25 cellular contexts compared by ENCODE assay signal in the genomic region with DNA sequence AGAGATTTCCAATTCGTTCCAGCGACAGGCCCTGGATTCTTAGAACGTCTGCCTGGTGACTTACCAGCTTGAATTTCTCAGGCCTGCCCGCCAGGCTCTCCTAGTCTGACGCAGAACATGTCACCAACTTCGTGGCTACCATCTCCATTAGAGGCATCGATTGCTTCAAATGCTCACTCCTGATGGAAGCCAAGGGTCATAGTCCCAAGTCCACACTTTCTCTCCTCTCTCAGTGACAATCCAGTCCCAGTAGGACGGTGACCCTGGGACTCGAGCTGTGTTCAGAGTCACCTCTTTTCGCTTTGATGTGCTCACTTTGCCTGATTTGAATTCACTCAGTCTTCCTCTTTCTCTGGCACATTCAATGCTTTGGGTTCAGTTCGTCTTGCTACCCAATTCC.
DNase-seq lines count a peak whose midpoint lies in the region; ATAC-seq and TF ChIP-seq lines count a peak whose summit lies in the region.
"Had no signal": no experiment of that assay in that cellular context is flagged by ENCODE, and none has a peak within 500 bp of the region (broad histone marks: within the 10 kb centered on the region; RNA-seq: fewer than 3 reads in every experiment).

No MANE protein-coding gene starts in this region.

- no peak for ATAC-seq in activated CD4-positive, alpha-beta T cell treated with anti-CD3 and anti-CD28 coated beads for 36 hours
- ATAC-seq in activated T-helper 17 cell treated with anti-CD3 and anti-CD28 coated beads, Interleukin-2, amount 50 U/mL, for 72 hours (replicated peaks), result no peak
- ATAC-seq in right lobe of liver, result peak; percentile 66 to 84 (median 80)
- ATAC-seq: gastrocnemius medialis, HCT116, lower lobe of right lung had no signal

- intact Hi-C loops in activated CD4-positive, alpha-beta T cell treated with anti-CD3 and anti-CD28 coated beads for 36 hours (cut with DNase I, micrococcal nuclease), result loop anchor here (2.0 kb wide), 2 partner anchors 43 to 95 kb away; partner anchors contain the start of gene GADD45G (in 1 of the 2)
- intact Hi-C loops in right lobe of liver (cut with DNase I), result no loop called here

- no peak for TF ChIP-seq CTCF in right lobe of liver (IDR thresholded peaks at IDR 0.05)

- DNase-seq in activated CD4-positive, alpha-beta T cell treated with anti-CD3 and anti-CD28 coated beads for 36 hours, result no peak
- DNase-seq in activated CD4-positive, alpha-beta T cell treated with anti-CD3 and anti-CD28 coated beads for 4 hours, result no peak
- DNase-seq in right lobe of liver (peak; percentile 59 to 90 (median 77)), NCI-H1436 treated with DMSO at 0.1 percent for 48 hours (lab: John Stamatoyannopoulos, UW) (no peak), NCI-H345 (lab: John Stamatoyannopoulos, UW) (no peak), NCI-H1048 (lab: John Stamatoyannopoulos, UW) (no peak)
- DNase-seq: activated CD4-positive, alpha-beta T cell treated with anti-CD3 and anti-CD28 coated beads, Interleukin-2, amount 50 U/mL, for 1 hour; activated effector memory CD4-positive, alpha-beta T cell treated with anti-CD3 and anti-CD28 coated beads, Interleukin-2, amount 50 U/mL, for 16 hours; effector CD4-positive, alpha-beta T cell; gastrocnemius medialis; Karpas-422; lower lobe of right lung; NCI-H1417 treated with DMSO at 0.1 percent for 48 hours; NCI-H2081 treated with DMSO at 0.1 percent for 48 hours; NCI-H2227 treated with DMSO at 0.1 percent for 48 hours; NCI-H69; nephron progenitor cell; SHP77; stimulated activated CD4-positive, alpha-beta T cell treated with anti-CD3 and anti-CD28 coated beads, Interleukin-4, amount 100 ng/mL, for 24 hours; T-helper 9 cell had no signal

- H3K27ac Mint-ChIP-seq in activated CD4-positive, alpha-beta T cell treated with anti-CD3 and anti-CD28 coated beads for 36 hours, result peak overlapping the region; percentile 77
- H3K27ac Mint-ChIP-seq in activated T-helper 17 cell treated with anti-CD3 and anti-CD28 coated beads, Interleukin-2, amount 50 U/mL, for 72 hours, result peak overlapping the region; percentile 57
- H3K27ac Mint-ChIP-seq: CD14-positive monocyte had no signal

- no peaks in the 10 kb centered on the region for H3K27me3 Mint-ChIP-seq in activated CD4-positive, alpha-beta T cell treated with anti-CD3 and anti-CD28 coated beads for 36 hours
- H3K27me3 Mint-ChIP-seq in activated T-helper 17 cell treated with anti-CD3 and anti-CD28 coated beads, Interleukin-2, amount 50 U/mL, for 72 hours, result no peaks in the 10 kb centered on the region

- H3K36me3 Mint-ChIP-seq in activated CD4-positive, alpha-beta T cell treated with anti-CD3 and anti-CD28 coated beads for 36 hours (ENCODE audit: low read depth), result no peaks in the 10 kb centered on the region
- no peaks in the 10 kb centered on the region for H3K36me3 Mint-ChIP-seq in activated T-helper 17 cell treated with anti-CD3 and anti-CD28 coated beads, Interleukin-2, amount 50 U/mL, for 72 hours (ENCODE audit: low read depth)
- H3K36me3 Mint-ChIP-seq: CD14-positive monocyte had no signal

- H3K27ac ChIP-seq in BLaER1 treated with 17β-estradiol and CSF1 and Interleukin-3, amounts not matched to agents 10 nM and 100 nM, result no peak overlapping the region; a peak in 1 of 22 replicates
- H3K27ac ChIP-seq in right lobe of liver, result peak overlapping the region in 2 of 3 donors; percentile 64 to 78
- H3K27ac ChIP-seq: gastrocnemius medialis, lower lobe of right lung, Peyer's patch had no signal

- POLR2A ChIA-PET in activated CD4-positive, alpha-beta T cell treated with anti-CD3 and anti-CD28 coated beads for 36 hours (lab: Charles Lee), result no interaction called here

- no peaks in the 10 kb centered on the region for H3K36me3 ChIP-seq in BLaER1 treated with 17β-estradiol and CSF1 and Interleukin-3, amounts not matched to agents 10 nM and 100 nM
- no peaks in the 10 kb centered on the region for H3K36me3 ChIP-seq in right lobe of liver
- H3K36me3 ChIP-seq: gastrocnemius medialis, lower lobe of right lung, Peyer's patch had no signal

- CTCF ChIA-PET in activated CD4-positive, alpha-beta T cell treated with anti-CD3 and anti-CD28 coated beads for 36 hours (lab: Charles Lee), result interaction anchor here (1.9 kb wide), 1 partner anchor 13 kb away, joined by 5 read pairs; no protein-coding TSS in a partner anchor

- no peak overlapping the region for H3K4me3 ChIP-seq in BLaER1 treated with 17β-estradiol and CSF1 and Interleukin-3, amounts not matched to agents 10 nM and 100 nM
- H3K4me3 ChIP-seq in right lobe of liver, result no peak overlapping the region
- H3K4me3 ChIP-seq: gastrocnemius medialis, lower lobe of right lung, Peyer's patch had no signal

- no peaks in the 10 kb centered on the region for H3K9me3 Mint-ChIP-seq in activated CD4-positive, alpha-beta T cell treated with anti-CD3 and anti-CD28 coated beads for 36 hours (ENCODE audit: low read depth)
- no peaks in the 10 kb centered on the region for H3K9me3 Mint-ChIP-seq in activated T-helper 17 cell treated with anti-CD3 and anti-CD28 coated beads, Interleukin-2, amount 50 U/mL, for 72 hours
- H3K9me3 Mint-ChIP-seq: CD14-positive monocyte, nephron progenitor cell had no signal

- no peak overlapping the region for H3K9ac ChIP-seq in BLaER1 treated with 17β-estradiol and CSF1 and Interleukin-3, amounts not matched to agents 10 nM and 100 nM

- 25% methylated on average over 6 of the region's 11 CpGs for WGBS in right lobe of liver (ENCODE audit: insufficient coverage, low coverage, low lambda C conversion rate, missing lambda C conversion rate)

- TF ChIP-seq POLR2A in right lobe of liver (IDR thresholded peaks at IDR 0.05), result no peak

- H3K4me1 Mint-ChIP-seq in activated CD4-positive, alpha-beta T cell treated with anti-CD3 and anti-CD28 coated beads for 36 hours, result peaks cover 25% of the 10 kb centered on the region
- H3K4me1 Mint-ChIP-seq in activated T-helper 17 cell treated with anti-CD3 and anti-CD28 coated beads, Interleukin-2, amount 50 U/mL, for 72 hours, result peaks cover 21% of the 10 kb centered on the region

- no peak overlapping the region for H3K4me3 Mint-ChIP-seq in activated CD4-positive, alpha-beta T cell treated with anti-CD3 and anti-CD28 coated beads for 36 hours
- H3K4me3 Mint-ChIP-seq in activated T-helper 17 cell treated with anti-CD3 and anti-CD28 coated beads, Interleukin-2, amount 50 U/mL, for 72 hours, result no peak overlapping the region
- H3K4me3 Mint-ChIP-seq: CD14-positive monocyte, nephron progenitor cell had no signal

- no peaks in the 10 kb centered on the region for H3K27me3 ChIP-seq in BLaER1 treated with 17β-estradiol and CSF1 and Interleukin-3, amounts not matched to agents 10 nM and 100 nM
- no peaks in the 10 kb centered on the region for H3K27me3 ChIP-seq in right lobe of liver
- H3K27me3 ChIP-seq: gastrocnemius medialis, Peyer's patch had no signal

- no peaks in the 10 kb centered on the region for H4K20me1 ChIP-seq in BLaER1 treated with 17β-estradiol and CSF1 and Interleukin-3, amounts not matched to agents 10 nM and 100 nM

- peak overlapping the region in 7 of 11 experiments; percentile 23 to 91 (median 83); a peak in 9 of 22 replicates for H3K4me2 ChIP-seq in BLaER1 treated with 17β-estradiol and CSF1 and Interleukin-3, amounts not matched to agents 10 nM and 100 nM

- peaks cover 17 to 28% (median 24%) of the 10 kb centered on the region in 10 experiments for H3K4me1 ChIP-seq in BLaER1 treated with 17β-estradiol and CSF1 and Interleukin-3, amounts not matched to agents 10 nM and 100 nM
- H3K4me1 ChIP-seq in right lobe of liver, result peaks cover 0 to 73% (median 32%) of the 10 kb centered on the region in 4 donors
- H3K4me1 ChIP-seq: gastrocnemius medialis had no signal

- no peaks in the 10 kb centered on the region for H3K9me3 ChIP-seq in BLaER1 treated with 17β-estradiol and CSF1 and Interleukin-3, amounts not matched to agents 10 nM and 100 nM (replicated peaks in 1 of 11)
- H3K9me3 ChIP-seq in right lobe of liver, result no peaks in the 10 kb centered on the region
- H3K9me3 ChIP-seq: gastrocnemius medialis, lower lobe of right lung, Peyer's patch had no signal

Comparison
In these comparisons a context has a peak if more than half of its experiments do, and no peak if none do; other contexts are left out.
1. ATAC-seq: peak in right lobe of liver (4 of 4); none in activated CD4-positive, alpha-beta T cell treated with anti-CD3 and anti-CD28 coated beads for 36 hours (single experiment) and activated T-helper 17 cell treated with anti-CD3 and anti-CD28 coated beads, Interleukin-2, amount 50 U/mL, for 72 hours (single experiment).
2. DNase-seq: peak in right lobe of liver (3 of 3); none in activated CD4-positive, alpha-beta T cell treated with anti-CD3 and anti-CD28 coated beads for 36 hours (single experiment), activated CD4-positive, alpha-beta T cell treated with anti-CD3 and anti-CD28 coated beads for 4 hours (0 of 2), NCI-H1436 treated with DMSO at 0.1 percent for 48 hours (single experiment), NCI-H345 (single experiment) and NCI-H1048 (single experiment).
3. H3K27ac ChIP-seq: peak in right lobe of liver (2 of 3); none in BLaER1 treated with 17β-estradiol and CSF1 and Interleukin-3, amounts not matched to agents 10 nM and 100 nM (0 of 11).
4. intact Hi-C loops: an anchor here in activated CD4-positive, alpha-beta T cell treated with anti-CD3 and anti-CD28 coated beads for 36 hours (2.0 kb wide); none called in right lobe of liver.